Comparison of ENCODE assay signal across 4 cellular contexts in genomic region chr1:51127152-51127551, GRCh38. TPM values are rescaled to one million over a fixed set of nuclear protein-coding genes. Genes with fewer than 3 reads are reported as not detected.
"Had no signal": no experiment of that assay in that cellular context is flagged by ENCODE, and none has a peak within 500 bp of the region (broad histone marks: within the 10 kb centered on the region; RNA-seq: fewer than 3 reads in every experiment).

No MANE protein-coding gene starts in this region.

RNA-seq across cellular contexts. Expression of gene C1orf185, which starts 25.1 kb away (rescaled TPM):
- total RNA-seq: LHCN-M2, M059J, MCF 10A, NCI-H460 had no signal
